Comparison of ENCODE assay signal across 3 cellular contexts in the genomic region with DNA sequence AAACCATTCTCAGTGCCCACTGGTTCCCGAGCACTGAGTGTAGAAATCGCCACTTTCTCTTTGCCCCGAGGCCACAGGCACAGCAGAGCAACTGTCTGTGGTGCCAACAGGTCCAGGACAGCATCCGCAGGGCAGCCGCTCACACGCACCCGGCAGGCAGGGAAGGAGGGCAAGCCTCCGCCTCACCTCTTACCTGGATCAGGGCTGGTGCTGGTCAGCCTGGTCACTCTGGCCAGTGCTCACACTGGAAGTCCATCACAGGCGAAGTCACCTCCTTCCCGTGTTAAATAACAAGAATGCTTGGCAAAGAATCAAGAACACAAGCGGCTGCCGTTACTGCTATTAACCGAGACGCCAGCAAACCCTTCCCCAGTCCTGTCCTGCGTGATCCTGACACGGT.
TF ChIP-seq lines count a peak whose summit lies in the region.

No MANE protein-coding gene starts in this region.

TF ChIP-seq in SK-N-SH, 30 proteins besides CTCF, POLR2A, EP300 and RAD21 (continued from another document):
- TF ChIP-seq, protein P1, sequence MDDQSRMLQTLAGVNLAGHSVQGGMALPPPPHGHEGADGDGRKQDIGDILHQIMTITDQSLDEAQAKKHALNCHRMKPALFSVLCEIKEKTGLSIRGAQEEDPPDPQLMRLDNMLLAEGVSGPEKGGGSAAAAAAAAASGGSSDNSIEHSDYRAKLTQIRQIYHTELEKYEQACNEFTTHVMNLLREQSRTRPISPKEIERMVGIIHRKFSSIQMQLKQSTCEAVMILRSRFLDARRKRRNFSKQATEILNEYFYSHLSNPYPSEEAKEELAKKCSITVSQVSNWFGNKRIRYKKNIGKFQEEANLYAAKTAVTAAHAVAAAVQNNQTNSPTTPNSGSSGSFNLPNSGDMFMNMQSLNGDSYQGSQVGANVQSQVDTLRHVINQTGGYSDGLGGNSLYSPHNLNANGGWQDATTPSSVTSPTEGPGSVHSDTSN (IDR thresholded peaks at IDR 0.05), result no peak
- TF ChIP-seq FOXJ3 (CRISPR knock-in tag; IDR thresholded peaks at IDR 0.05) (no peak), MEF2A (IDR thresholded peaks at IDR 0.05; ENCODE audit: borderline replicate concordance, low read depth) (no peak), MXI1 (IDR thresholded peaks at IDR 0.05; ENCODE audit: low read depth, low read length) (no peak), FOXM1 (IDR thresholded peaks at IDR 0.05; ENCODE audit: low read depth) (no peak), EZH2phosphoT487 (IDR thresholded peaks at IDR 0.05; ENCODE audit: borderline replicate concordance, low read depth) (no peak), TAF1 (IDR thresholded peaks at IDR 0.05; ENCODE audit: borderline replicate concordance, low read depth, low read length) (no peak)

TF ChIP-seq in SK-N-SH treated with all-trans-retinoic acid at 6 μM for 48 hours, 23 proteins besides CTCF, POLR2A, EP300 and RAD21:
- TF ChIP-seq, protein P2, sequence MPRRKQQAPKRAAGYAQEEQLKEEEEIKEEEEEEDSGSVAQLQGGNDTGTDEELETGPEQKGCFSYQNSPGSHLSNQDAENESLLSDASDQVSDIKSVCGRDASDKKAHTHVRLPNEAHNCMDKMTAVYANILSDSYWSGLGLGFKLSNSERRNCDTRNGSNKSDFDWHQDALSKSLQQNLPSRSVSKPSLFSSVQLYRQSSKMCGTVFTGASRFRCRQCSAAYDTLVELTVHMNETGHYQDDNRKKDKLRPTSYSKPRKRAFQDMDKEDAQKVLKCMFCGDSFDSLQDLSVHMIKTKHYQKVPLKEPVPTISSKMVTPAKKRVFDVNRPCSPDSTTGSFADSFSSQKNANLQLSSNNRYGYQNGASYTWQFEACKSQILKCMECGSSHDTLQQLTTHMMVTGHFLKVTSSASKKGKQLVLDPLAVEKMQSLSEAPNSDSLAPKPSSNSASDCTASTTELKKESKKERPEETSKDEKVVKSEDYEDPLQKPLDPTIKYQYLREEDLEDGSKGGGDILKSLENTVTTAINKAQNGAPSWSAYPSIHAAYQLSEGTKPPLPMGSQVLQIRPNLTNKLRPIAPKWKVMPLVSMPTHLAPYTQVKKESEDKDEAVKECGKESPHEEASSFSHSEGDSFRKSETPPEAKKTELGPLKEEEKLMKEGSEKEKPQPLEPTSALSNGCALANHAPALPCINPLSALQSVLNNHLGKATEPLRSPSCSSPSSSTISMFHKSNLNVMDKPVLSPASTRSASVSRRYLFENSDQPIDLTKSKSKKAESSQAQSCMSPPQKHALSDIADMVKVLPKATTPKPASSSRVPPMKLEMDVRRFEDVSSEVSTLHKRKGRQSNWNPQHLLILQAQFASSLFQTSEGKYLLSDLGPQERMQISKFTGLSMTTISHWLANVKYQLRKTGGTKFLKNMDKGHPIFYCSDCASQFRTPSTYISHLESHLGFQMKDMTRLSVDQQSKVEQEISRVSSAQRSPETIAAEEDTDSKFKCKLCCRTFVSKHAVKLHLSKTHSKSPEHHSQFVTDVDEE (CRISPR knock-in tag; IDR thresholded peaks at IDR 0.05), result no peak
- TF ChIP-seq SNAI2 (CRISPR knock-in tag; IDR thresholded peaks at IDR 0.05), result no peak
- no peak for TF ChIP-seq TOX (CRISPR knock-in tag; IDR thresholded peaks at IDR 0.05; ENCODE audit: borderline replicate concordance)
- TF ChIP-seq ZNF70 (CRISPR knock-in tag; IDR thresholded peaks at IDR 0.05), result no peak
- no peak for TF ChIP-seq OSR1 (CRISPR knock-in tag; IDR thresholded peaks at IDR 0.05)
TF ChIP-seq in SK-N-SH treated with all-trans-retinoic acid at 6 μM for 48 hours: peak in this region for 0.

TF ChIP-seq in WTC11, 78 proteins besides CTCF, POLR2A, EP300 and RAD21 (continued from another document):
- TF ChIP-seq ATF1 (CRISPR knock-in tag; IDR thresholded peaks at IDR 0.05) (no peak), CBFB (CRISPR knock-in tag; IDR thresholded peaks at IDR 0.05; ENCODE audit: low read depth) (no peak), NR2C2 (CRISPR knock-in tag; IDR thresholded peaks at IDR 0.05) (no peak), OVOL2 (CRISPR knock-in tag; IDR thresholded peaks at IDR 0.05; ENCODE audit: borderline replicate concordance) (no peak)
TF ChIP-seq in WTC11: peak in this region for 0.
